8 cellular contexts compared by ENCODE assay signal in genomic region chr3:115783938-115784738, GRCh38.
DNase-seq lines count a peak whose midpoint lies in the region; ATAC-seq, FAIRE-seq and TF ChIP-seq lines count a peak whose summit lies in the region.

No MANE protein-coding gene starts in this region.

- ATAC-seq in HG02884 (IDR thresholded peaks at IDR 0.05; ENCODE audit: unreplicated experiment) (peak; percentile 84), upper lobe of right lung (peak; percentile 98)

- FAIRE-seq in GM12892 (lab: Jason Lieb, UNC), result peak; percentile 99

- H3K27ac ChIP-seq in adrenal gland (peak overlapping the region; percentile 84 to 96 (median 88)), left ventricle myocardium inferior (replicated peaks) (peak overlapping the region; percentile 98), upper lobe of right lung (peak overlapping the region; percentile 92)

- TF ChIP-seq CTCF in adrenal gland (IDR thresholded peaks at IDR 0.05) (peak; percentile 80 to 98 (median 93)), left ventricle myocardium inferior (IDR thresholded peaks at IDR 0.05; ENCODE audit: borderline replicate concordance) (peak; percentile 98), upper lobe of right lung (IDR thresholded peaks at IDR 0.05) (peak; percentile 98)

- no peaks in the 10 kb centered on the region for H3K27me3 ChIP-seq in adrenal gland
- H3K27me3 ChIP-seq in left ventricle myocardium inferior (ENCODE audit: low read depth), result no peaks in the 10 kb centered on the region
- no peaks in the 10 kb centered on the region for H3K27me3 ChIP-seq in upper lobe of right lung

- TF ChIP-seq POLR2A in GM12892 (IDR thresholded peaks at IDR 0.05; ENCODE audit: low read depth, low read length), result no peak
- peak; percentile 66 to 82 for TF ChIP-seq POLR2A in adrenal gland (IDR thresholded peaks at IDR 0.05)

- H3K4me1 ChIP-seq in adrenal gland (replicated peaks in 1 of 2) (peaks cover 0 to 9% of the 10 kb centered on the region in 2 donors), left ventricle myocardium inferior (peaks cover 20% of the 10 kb centered on the region), upper lobe of right lung (peaks cover 7% of the 10 kb centered on the region)

- DNase-seq in GM12892 (ENCODE audit: insufficient read length), result peak; percentile 79
- peak; percentile 75 for DNase-seq in NCI-H1436 treated with DMSO at 0.1 percent for 48 hours (lab: John Stamatoyannopoulos, UW)
- DNase-seq in SW480 (ENCODE audit: low spot score), result peak; percentile 94
- peak; percentile 94 to 97 (median 95) for DNase-seq in adrenal gland
- peak; percentile 92 for DNase-seq in left ventricle myocardium inferior
- DNase-seq in posterior vena cava (ENCODE audit: low spot score), result peak; percentile 96
- DNase-seq in upper lobe of right lung, result peak; percentile 95

- 0 to 2% (median 1%) methylated on average over 11 to 81 of the region's 81 CpGs for WGBS in adrenal gland, 4 donors

- peak overlapping the region in 3 of 4 donors; percentile 24 to 65 (median 60) for H3K4me3 ChIP-seq in adrenal gland
- H3K4me3 ChIP-seq in left ventricle myocardium inferior, result peak overlapping the region; percentile 87
- peak overlapping the region; percentile 73 for H3K4me3 ChIP-seq in upper lobe of right lung

- H3K9me3 ChIP-seq in adrenal gland (replicated peaks in 1 of 3) (no peaks in the 10 kb centered on the region), left ventricle myocardium inferior (replicated peaks) (no peaks in the 10 kb centered on the region), upper lobe of right lung (no peaks in the 10 kb centered on the region)

- intact Hi-C loops in adrenal gland (cut with DNase I) (loop anchor here (10.0 kb wide), 2 partner anchors 89 to 569 kb away; no protein-coding TSS in a partner anchor), left ventricle myocardium inferior (cut with micrococcal nuclease) (loop anchor here (10.0 kb wide), 1 partner anchor 569 kb away; no protein-coding TSS in a partner anchor), posterior vena cava (cut with DNase I) (loop anchor here (10.0 kb wide), 2 partner anchors 89 to 559 kb away; no protein-coding TSS in a partner anchor), upper lobe of right lung (cut with DNase I) (no loop called here)

- H3K36me3 ChIP-seq in adrenal gland (replicated peaks in 1 of 2), result no peaks in the 10 kb centered on the region
- no peaks in the 10 kb centered on the region for H3K36me3 ChIP-seq in left ventricle myocardium inferior
- H3K36me3 ChIP-seq in upper lobe of right lung, result no peaks in the 10 kb centered on the region

Comparison
In these comparisons a context has a peak if more than half of its experiments do, and no peak if none do; other contexts are left out.
1. Peak in every context shown above with its lines: DNase-seq, ATAC-seq, H3K4me3 ChIP-seq and H3K27ac ChIP-seq.